ENCODE assay signal across 9 cellular contexts in genomic region chr1:110675060-110675791, GRCh38. TPM values are rescaled to one million over a fixed set of nuclear protein-coding genes. Genes with fewer than 3 reads are reported as not detected.
A peak's percentile ranks its signal among the peaks of the same experiment; 100 is the strongest.
DNase-seq lines count a peak whose midpoint lies in the region; ATAC-seq, FAIRE-seq and TF ChIP-seq lines count a peak whose summit lies in the region.
"Had no signal": no experiment of that assay in that cellular context is flagged by ENCODE, and none has a peak within 500 bp of the region (broad histone marks: within the 10 kb centered on the region; RNA-seq: fewer than 3 reads in every experiment).

No MANE protein-coding gene starts in this region.

- H3K79me2 ChIP-seq in trophoblast cell (ENCODE audit: control insufficient read depth, insufficient read depth, low read length, poor library complexity) = no peaks in the 10 kb centered on the region

- H4K91ac ChIP-seq in trophoblast cell (ENCODE audit: low read depth, low read length) = no peak overlapping the region

- H3K4ac ChIP-seq in trophoblast cell (ENCODE audit: low read depth, low read length) = no peak overlapping the region

- peaks cover 9% of the 10 kb centered on the region for H3K36me3 Mint-ChIP-seq in glutamatergic neuron (ENCODE audit: unreplicated experiment)

- H2AK5ac ChIP-seq in trophoblast cell (ENCODE audit: low read length) = no peak overlapping the region

- H2AFZ ChIP-seq in trophoblast cell (ENCODE audit: insufficient read depth, low read length, poor library complexity) = peak overlapping the region; percentile 56

- H3K79me1 ChIP-seq in trophoblast cell (ENCODE audit: low read length) = no peaks in the 10 kb centered on the region

- H3K27me3 Mint-ChIP-seq in glutamatergic neuron (ENCODE audit: unreplicated experiment) = peaks cover 22% of the 10 kb centered on the region

- H3K9me3 ChIP-seq in Peyer's patch (no peaks in the 10 kb centered on the region), trophoblast cell (ENCODE audit: insufficient read depth, low read depth, low read length) (peaks cover 9% of the 10 kb centered on the region)

- H4K8ac ChIP-seq in trophoblast cell (ENCODE audit: low read depth, low read length) = no peak overlapping the region

- H3K4me3 ChIP-seq in Peyer's patch = peak overlapping the region; percentile 54 to 72 (median 65)
- peak overlapping the region; percentile 82 for H3K4me3 ChIP-seq in trophoblast cell (ENCODE audit: low read depth, low read length)

- H4K12ac ChIP-seq in trophoblast cell (ENCODE audit: low read depth, low read length) = no peak overlapping the region

- peaks cover 0 to 15% (median 0%) of the 10 kb centered on the region in 4 donors for H3K4me1 ChIP-seq in Peyer's patch
- H3K4me1 ChIP-seq in trophoblast cell (ENCODE audit: control insufficient read depth in 1 of 2, insufficient read depth in 2 of 2, low read length in 2 of 2) = peaks cover 5 to 14% of the 10 kb centered on the region in 2 experiments

- no peak overlapping the region for H2BK5ac ChIP-seq in trophoblast cell (ENCODE audit: low read depth, low read length, poor library complexity)

- no peak overlapping the region for H3K23ac ChIP-seq in trophoblast cell (ENCODE audit: low read length)

- H3K4me2 ChIP-seq in trophoblast cell (ENCODE audit: low read length) = peak overlapping the region; percentile 95

- no peak overlapping the region for H2BK120ac ChIP-seq in trophoblast cell (ENCODE audit: insufficient read depth, low read length, poor library complexity)

- peak overlapping the region; percentile 67 to 91 (median 88) for H3K27ac ChIP-seq in Peyer's patch
- H3K27ac ChIP-seq in trophoblast cell (ENCODE audit: low read depth, low read length) = no peak overlapping the region

- H3K36me3 ChIP-seq in Peyer's patch = no peaks in the 10 kb centered on the region
- no peaks in the 10 kb centered on the region for H3K36me3 ChIP-seq in trophoblast cell (ENCODE audit: control insufficient read depth in 1 of 2, insufficient read depth in 2 of 2, low read length in 2 of 2)

- no peak overlapping the region for H3K9ac ChIP-seq in trophoblast cell (ENCODE audit: low read length)

- no peak overlapping the region for H3K18ac ChIP-seq in trophoblast cell (ENCODE audit: low read length)

- no CpG with 5 or more reads among the region's 57 CpGs for WGBS in trophoblast cell (ENCODE audit: extremely low coverage, insufficient coverage, insufficient read length)

- ATAC-seq in HG02763 (IDR thresholded peaks at IDR 0.05; ENCODE audit: unreplicated experiment) = no peak
- no peak for ATAC-seq in GM18519 (IDR thresholded peaks at IDR 0.05; ENCODE audit: low FRiP score, unreplicated experiment)

- DNase-seq in ELF-1 (ENCODE audit: low read depth, low spot score) (peak; percentile 14), Peyer's patch (peak in 1 of 3 donors; percentile 19), glutamatergic neuron (peak; percentile 30), trophoblast cell (no peak), HTR-8/SVneo (ENCODE audit: insufficient read length, low spot score) (no peak)
- DNase-seq in activated CD4-positive, CD25-positive, alpha-beta regulatory T cell treated with anti-CD3 and anti-CD28 coated beads, Interleukin-2, amount 50 U/mL, for 72 hours = no peak
- DNase-seq: OCI-M1 had no signal

- H3K27me3 ChIP-seq in Peyer's patch (peaks cover 0 to 20% of the 10 kb centered on the region in 2 donors), trophoblast cell (ENCODE audit: insufficient read depth, low read length) (peaks cover 40% of the 10 kb centered on the region)

- peak overlapping the region; percentile 72 for H3K4me3 Mint-ChIP-seq in glutamatergic neuron (ENCODE audit: unreplicated experiment)

- peaks cover 19% of the 10 kb centered on the region for H3K9me3 Mint-ChIP-seq in glutamatergic neuron (ENCODE audit: unreplicated experiment)

- no peak overlapping the region for H2BK12ac ChIP-seq in trophoblast cell (ENCODE audit: low read length)

- peaks cover 18% of the 10 kb centered on the region for H3K4me1 Mint-ChIP-seq in glutamatergic neuron (ENCODE audit: low read depth, unreplicated experiment)

- H3K14ac ChIP-seq in trophoblast cell (ENCODE audit: low read length) = no peak overlapping the region

- no peak for TF ChIP-seq CTCF in Peyer's patch (IDR thresholded peaks at IDR 0.05)
- TF ChIP-seq CTCF in glutamatergic neuron (IDR thresholded peaks at IDR 0.05; ENCODE audit: partially characterized antibody, unreplicated experiment) = no peak

- no peak for TF ChIP-seq POLR2A in Peyer's patch (IDR thresholded peaks at IDR 0.05)

- FAIRE-seq in HTR-8/SVneo (lab: Jason Lieb, UNC) = no peak

- no peak overlapping the region for H3K27ac Mint-ChIP-seq in glutamatergic neuron (ENCODE audit: unreplicated experiment)

RNA-seq across cellular contexts. Expression of gene KCNA3, which starts 0.5 kb away (rescaled TPM):
- total RNA-seq in Peyer's patch (10 to 100 TPM in 1 of 4 donors, 1 to 10 TPM in 3; 2.2 to 21.5 (median 2.9) TPM), glutamatergic neuron (ENCODE audit: unreplicated experiment) (2.7 TPM)
- 0.04 TPM in 1 of 2 replicates, not detected in the other for polyA plus RNA-seq in trophoblast cell (2013)

Comparison
In these comparisons a context has a peak if more than half of its experiments do, and no peak if none do; other contexts are left out.
1. DNase-seq: peak in ELF-1 (single experiment) and glutamatergic neuron (single experiment); none in trophoblast cell (0 of 2), activated CD4-positive, CD25-positive, alpha-beta regulatory T cell treated with anti-CD3 and anti-CD28 coated beads, Interleukin-2, amount 50 U/mL, for 72 hours (single experiment) and HTR-8/SVneo (single experiment).